16 cellular contexts compared by ENCODE assay signal in genomic region chr19:33497151-33497777, GRCh38. TPM values are rescaled to one million over a fixed set of nuclear protein-coding genes. Genes with fewer than 3 reads are reported as not detected.
DNase-seq lines count a peak whose midpoint lies in the region; ATAC-seq and TF ChIP-seq lines count a peak whose summit lies in the region.
"Had no signal": no experiment of that assay in that cellular context is flagged by ENCODE, and none has a peak within 500 bp of the region (broad histone marks: within the 10 kb centered on the region; RNA-seq: fewer than 3 reads in every experiment).

No MANE protein-coding gene starts in this region.

- H3K4me3 ChIP-seq in RWPE2 (ENCODE audit: severe bottlenecking) (no peak overlapping the region), mesenchymal stem cell (ENCODE audit: insufficient read depth in 1 of 2, low read depth in 1 of 2, low read length in 2 of 2) (no peak overlapping the region), PC-3 (ENCODE audit: low read length) (no peak overlapping the region)

- no peaks in the 10 kb centered on the region for H4K20me1 ChIP-seq in PC-3 (ENCODE audit: low read length)

- no peak overlapping the region for H3K18ac ChIP-seq in mesenchymal stem cell (ENCODE audit: low read depth in 1 of 2, low read length in 2 of 2)

- no peaks in the 10 kb centered on the region for H3K79me2 ChIP-seq in PC-3 (ENCODE audit: low read length)

- no peak overlapping the region for H2AK5ac ChIP-seq in mesenchymal stem cell (ENCODE audit: low read length, severe bottlenecking)

- H4K8ac ChIP-seq in mesenchymal stem cell (ENCODE audit: low read length) = no peak overlapping the region

- H3K9me2 ChIP-seq in PC-3 (replicated peaks; ENCODE audit: low read length) = no peaks in the 10 kb centered on the region

- no peaks in the 10 kb centered on the region for H3F3A ChIP-seq in PC-3 (ENCODE audit: low read length, unreplicated experiment)

- peaks cover 37% of the 10 kb centered on the region for H3K4me1 Mint-ChIP-seq in glutamatergic neuron (ENCODE audit: low read depth, unreplicated experiment)
- H3K4me1 Mint-ChIP-seq: B cell, H9 had no signal

- H3K27ac ChIP-seq in RWPE2 (ENCODE audit: poor library complexity, severe bottlenecking) = no peak overlapping the region
- no peak overlapping the region for H3K27ac ChIP-seq in mesenchymal stem cell (ENCODE audit: low read length, poor library complexity, severe bottlenecking)
- no peak overlapping the region for H3K27ac ChIP-seq in PC-3 (ENCODE audit: low read length)

- H3K27me3 Mint-ChIP-seq in glutamatergic neuron (ENCODE audit: unreplicated experiment) = peaks cover 11% of the 10 kb centered on the region
- H3K27me3 Mint-ChIP-seq: B cell; CD4-positive, alpha-beta T cell had no signal

- H3K27me3 ChIP-seq in RWPE2 (ENCODE audit: insufficient read depth, poor library complexity, severe bottlenecking) (no peaks in the 10 kb centered on the region), mesenchymal stem cell (ENCODE audit: control insufficient read depth in 1 of 2, insufficient read depth in 1 of 2, low read length in 2 of 2) (no peaks in the 10 kb centered on the region), PC-3 (ENCODE audit: low read length) (no peaks in the 10 kb centered on the region)

- no peak overlapping the region for H2BK120ac ChIP-seq in mesenchymal stem cell (ENCODE audit: low read depth, low read length)

- no peak overlapping the region for H3K23ac ChIP-seq in mesenchymal stem cell (ENCODE audit: low read length in 2 of 2)

- no peaks in the 10 kb centered on the region for H3K79me1 ChIP-seq in mesenchymal stem cell (replicated peaks; ENCODE audit: low read length, poor library complexity, severe bottlenecking)

- TF ChIP-seq CTCF in RWPE2 (IDR thresholded peaks at IDR 0.05; ENCODE audit: poor library complexity, severe bottlenecking) = no peak
- no peak for TF ChIP-seq CTCF in glutamatergic neuron (IDR thresholded peaks at IDR 0.05; ENCODE audit: partially characterized antibody, unreplicated experiment)
- no peak for TF ChIP-seq CTCF in PC-3 (conservative IDR thresholded peaks at IDR 0.05; ENCODE audit: low read depth, low read length)

- H3K36me3 Mint-ChIP-seq in glutamatergic neuron (ENCODE audit: unreplicated experiment) = peaks cover 5% of the 10 kb centered on the region

- H3K9ac ChIP-seq in mesenchymal stem cell (ENCODE audit: low read length) = no peak overlapping the region
- no peak overlapping the region for H3K9ac ChIP-seq in PC-3 (ENCODE audit: low read length)

- H3K4me3 Mint-ChIP-seq in glutamatergic neuron (ENCODE audit: unreplicated experiment) = peak overlapping the region; percentile 39
- H3K4me3 Mint-ChIP-seq: B cell; CD4-positive, alpha-beta T cell; H9 had no signal

- H3K36me3 ChIP-seq in RWPE2 (ENCODE audit: low read depth) (no peaks in the 10 kb centered on the region), mesenchymal stem cell (ENCODE audit: control insufficient read depth in 1 of 2, insufficient read depth in 2 of 2, low read depth in 1 of 2, low read length in 2 of 2) (peaks cover 34 to 53% of the 10 kb centered on the region in 2 experiments), PC-3 (ENCODE audit: low read depth, low read length) (no peaks in the 10 kb centered on the region)

- no peak overlapping the region for H2BK15ac ChIP-seq in mesenchymal stem cell (ENCODE audit: low read depth, poor library complexity, severe bottlenecking)

- intact Hi-C loops in posterior vena cava (cut with DNase I) (no loop called here), PC-3 (cut with micrococcal nuclease) (no loop called here)

- H2AFZ ChIP-seq in mesenchymal stem cell (ENCODE audit: low read depth, low read length) = no peak overlapping the region
- no peak overlapping the region for H2AFZ ChIP-seq in PC-3 (ENCODE audit: low read length)

- peak overlapping the region; percentile 93 for H3K27ac Mint-ChIP-seq in glutamatergic neuron (ENCODE audit: unreplicated experiment)
- H3K27ac Mint-ChIP-seq: B cell; CD4-positive, alpha-beta T cell had no signal

- BruUV-seq in PC-3 (replicated peaks; lab: Mats Ljungman, UMichigan) = no TSS peak

- H3K14ac ChIP-seq in mesenchymal stem cell (ENCODE audit: low read length in 2 of 2) = no peak overlapping the region

- H3K9me3 Mint-ChIP-seq in glutamatergic neuron (ENCODE audit: unreplicated experiment) = peaks cover 20% of the 10 kb centered on the region
- H3K9me3 Mint-ChIP-seq: CD4-positive, alpha-beta T cell; H9 had no signal

- WGBS in mesenchymal stem cell = 97% methylated on average over 15 of the region's 15 CpGs

- H3K4me1 ChIP-seq in RWPE2 (ENCODE audit: insufficient read depth, poor library complexity, severe bottlenecking) (no peaks in the 10 kb centered on the region), mesenchymal stem cell (ENCODE audit: control insufficient read depth, insufficient read depth, low read depth, low read length) (no peaks in the 10 kb centered on the region), PC-3 (ENCODE audit: insufficient read depth, low read length) (no peaks in the 10 kb centered on the region)

- no peak overlapping the region for H2BK12ac ChIP-seq in mesenchymal stem cell (ENCODE audit: low read length in 2 of 2)

- H3K9me3 ChIP-seq in RWPE2 (ENCODE audit: severe bottlenecking) (no peaks in the 10 kb centered on the region), mesenchymal stem cell (ENCODE audit: control insufficient read depth, low read length) (no peaks in the 10 kb centered on the region), PC-3 (ENCODE audit: low read length) (no peaks in the 10 kb centered on the region)

- H4K91ac ChIP-seq in mesenchymal stem cell (ENCODE audit: low read length) = peak overlapping the region; percentile 46

- POLR2A ChIA-PET in PC-3 (lab: Charles Lee; ENCODE audit: unreplicated experiment) = no interaction called here

- ATAC-seq in RWPE2 (ENCODE audit: low read depth) (no peak), HG02610 (IDR thresholded peaks at IDR 0.05; ENCODE audit: unreplicated experiment) (no peak), PC-3 (no peak)

- CTCF ChIA-PET in PC-3 (lab: Charles Lee) = no interaction called here

- DNase-seq in RWPE2 (ENCODE audit: low spot score) (peak; percentile 34), glutamatergic neuron (no peak), mesenchymal stem cell (no peak), posterior vena cava (ENCODE audit: low spot score) (peak; percentile 51), D341Med (ENCODE audit: low spot score) (no peak), PC-3 (no peak), DMS79 (lab: John Stamatoyannopoulos, UW) (no peak)
- DNase-seq: C1 segment of cervical spinal cord; CD4-positive, alpha-beta T cell; DMS153; DND-41; GDM1; GOT3; H9 had no signal

- no peak overlapping the region for H3K4me2 ChIP-seq in mesenchymal stem cell (ENCODE audit: low read length, poor library complexity, severe bottlenecking)
- no peak overlapping the region for H3K4me2 ChIP-seq in PC-3 (ENCODE audit: low read length)

- H3K4ac ChIP-seq in mesenchymal stem cell (ENCODE audit: low read depth in 1 of 2, low read length in 2 of 2) = no peak overlapping the region

- H2BK5ac ChIP-seq in mesenchymal stem cell (ENCODE audit: low read depth, low read length, poor library complexity, severe bottlenecking) = no peak overlapping the region

RNA-seq across cellular contexts. Expression of gene PEPD, which starts 24.3 kb away (rescaled TPM):
- 93.3 TPM for total RNA-seq in glutamatergic neuron (ENCODE audit: unreplicated experiment)
- polyA plus RNA-seq in mesenchymal stem cell (2013, experiment 1 of 2) = 82.6 TPM
- polyA plus RNA-seq in mesenchymal stem cell (2013, experiment 2 of 2) = 84.1 TPM
- total RNA-seq in posterior vena cava = 10 to 100 TPM; 63.5 to 70.6 TPM
- total RNA-seq in PC-3 (2014; rRNA removed) = 53.4 and 59.0 TPM in 2 replicates

Comparison
In these comparisons a context has a peak if more than half of its experiments do, and no peak if none do; other contexts are left out.
1. DNase-seq: peak in RWPE2 (single experiment) and posterior vena cava (single experiment); none in glutamatergic neuron (single experiment), mesenchymal stem cell (single experiment), D341Med (single experiment), PC-3 (single experiment) and DMS79 (single experiment).